16 cellular contexts compared by ENCODE assay signal in the genomic region with DNA sequence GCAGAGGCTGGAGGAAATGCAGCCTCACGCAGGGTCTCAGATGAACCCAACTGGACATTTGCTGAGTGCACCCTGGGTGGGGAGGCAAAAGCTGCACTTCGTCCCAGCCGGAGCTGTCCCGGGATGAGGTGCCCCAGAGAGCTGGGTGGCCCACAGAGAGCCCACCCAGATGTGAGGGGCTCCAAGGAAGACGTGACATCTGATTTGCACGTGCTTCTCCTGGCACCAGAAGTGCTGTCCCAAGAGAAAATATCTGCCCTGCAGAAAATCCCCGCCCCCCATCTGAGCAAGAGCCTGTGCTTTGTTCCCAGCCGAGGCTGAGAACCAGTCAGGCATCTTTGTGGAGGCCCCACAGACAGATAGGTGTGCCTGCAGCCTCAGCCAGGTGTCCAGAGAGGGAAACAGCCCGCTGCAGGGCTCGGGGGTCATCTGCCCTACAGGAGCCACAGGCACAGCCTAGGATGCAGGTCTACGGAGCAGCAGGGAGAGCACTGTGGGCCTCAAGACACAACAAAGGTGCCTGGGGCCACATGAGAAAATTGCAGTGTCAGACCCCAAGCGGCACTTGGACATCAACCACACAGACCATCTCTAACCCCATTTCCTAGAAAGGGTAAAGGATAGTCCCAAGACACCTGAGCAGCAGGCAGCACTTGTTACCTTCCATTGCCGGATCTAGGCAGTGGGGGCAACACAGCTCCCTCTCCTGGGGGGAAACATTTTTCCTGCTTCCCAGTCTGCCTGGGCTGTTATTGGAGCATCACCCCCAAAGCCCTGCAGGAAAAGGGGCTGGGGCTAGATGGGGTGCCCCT. TPM values are rescaled to one million over a fixed set of nuclear protein-coding genes. Genes with fewer than 3 reads are reported as not detected.
A peak's percentile ranks its signal among the peaks of the same experiment; 100 is the strongest.
DNase-seq lines count a peak whose midpoint lies in the region; ATAC-seq and TF ChIP-seq lines count a peak whose summit lies in the region.
"Had no signal": no experiment of that assay in that cellular context is flagged by ENCODE, and none has a peak within 500 bp of the region (broad histone marks: within the 10 kb centered on the region; RNA-seq: fewer than 3 reads in every experiment).

No MANE protein-coding gene starts in this region.

- 82 to 90% methylated on average over 13 of the region's 13 CpGs for WGBS in mesodermal cell (ENCODE audit: insufficient coverage in 2 of 2), 2 experiments

- CTCF ChIA-PET in activated B cell treated with CpG ODN at 0.5 μM for 24 hours (lab: Charles Lee), result interaction anchor here (1.1 to 2.3 kb wide), 4 partner anchors 188 to 205 kb away, joined by 3 to 15 read pairs (median 6); no protein-coding TSS in a partner anchor

- H3K27me3 Mint-ChIP-seq in activated B cell treated with CpG ODN at 0.5 μM for 24 hours, result peaks cover 6% of the 10 kb centered on the region

- no peaks in the 10 kb centered on the region for H3K4me1 Mint-ChIP-seq in activated B cell treated with CpG ODN at 0.5 μM for 24 hours

- no peaks in the 10 kb centered on the region for H3K9me3 Mint-ChIP-seq in activated B cell treated with CpG ODN at 0.5 μM for 24 hours
- H3K9me3 Mint-ChIP-seq: activated CD4-positive, alpha-beta T cell treated with anti-CD3 and anti-CD28 coated beads, Interleukin-2, amount 10 ng/mL, durations not matched to agents 7 days and 5 days had no signal

- intact Hi-C loops in activated B cell treated with CpG ODN at 0.5 μM for 24 hours (cut with micrococcal nuclease), result no loop called here
- intact Hi-C loops in mucosa of descending colon (cut with DNase I, micrococcal nuclease), result loop anchor here (5.0 to 10.0 kb wide), 4 partner anchors 138 to 288 kb away; no protein-coding TSS in a partner anchor

- ATAC-seq in activated B cell treated with CpG ODN at 0.5 μM for 24 hours (ENCODE audit: low read depth) (no peak), mucosa of descending colon (no peak)

- H3K4me3 ChIP-seq in BE2C (ENCODE audit: low read depth, low read length) (no peak overlapping the region), mesodermal cell (ENCODE audit: extremely low read depth, insufficient read depth, low read length, poor library complexity, severe bottlenecking) (no peak overlapping the region), mucosa of descending colon (no peak overlapping the region)

- H3K27ac ChIP-seq in mesodermal cell (ENCODE audit: low read depth, low read length, severe bottlenecking), result peak overlapping the region; percentile 71

- peak; percentile 41 for DNase-seq in 8988T
- peak; percentile 1 for DNase-seq in BE2C
- DNase-seq in activated B cell treated with CpG ODN at 0.5 μM for 24 hours, result peak; percentile 12
- DNase-seq in hypothalamus (lab: John Stamatoyannopoulos, UW), result no peak
- DNase-seq in mucosa of descending colon, result no peak
- no peak for DNase-seq in UCSD-AML1 (lab: John Stamatoyannopoulos, UW; ENCODE audit: unreplicated experiment)
- DNase-seq: activated CD4-positive, alpha-beta T cell treated with anti-CD3 and anti-CD28 coated beads, Interleukin-2, amount 10 ng/mL, durations not matched to agents 7 days and 5 days; cerebellar nuclear complex; DMS 273 treated with DMSO at 0.1 percent for 48 hours; KBM-7; NCI-H1048; NCI-H526 treated with DMSO at 0.1 percent for 48 hours had no signal

- H3K9me3 ChIP-seq in BE2C (no peaks in the 10 kb centered on the region), mesodermal cell (ENCODE audit: control insufficient read depth, low read length) (no peaks in the 10 kb centered on the region), mucosa of descending colon (no peaks in the 10 kb centered on the region)

- no peaks in the 10 kb centered on the region for H3K27me3 ChIP-seq in BE2C

- POLR2A ChIA-PET in activated B cell treated with CpG ODN at 0.5 μM for 24 hours (lab: Charles Lee), result no interaction called here

- H3K36me3 ChIP-seq in BE2C (no peaks in the 10 kb centered on the region), mesodermal cell (ENCODE audit: control insufficient read depth, insufficient read depth, low read length) (no peaks in the 10 kb centered on the region), mucosa of descending colon (ENCODE audit: low read depth) (no peaks in the 10 kb centered on the region)

- H3K27ac Mint-ChIP-seq in activated B cell treated with CpG ODN at 0.5 μM for 24 hours, result no peak overlapping the region
- H3K27ac Mint-ChIP-seq: activated CD4-positive, alpha-beta T cell treated with anti-CD3 and anti-CD28 coated beads, Interleukin-2, amount 10 ng/mL, durations not matched to agents 7 days and 5 days had no signal

- TF ChIP-seq CTCF in BE2C (IDR thresholded peaks at IDR 0.05; ENCODE audit: low read depth, low read length), result no peak
- no peak for TF ChIP-seq CTCF in activated B cell treated with CpG ODN at 0.5 μM for 24 hours (IDR thresholded peaks at IDR 0.05)
- TF ChIP-seq CTCF in mucosa of descending colon (IDR thresholded peaks at IDR 0.05), result no peak

- H3K36me3 Mint-ChIP-seq in activated B cell treated with CpG ODN at 0.5 μM for 24 hours (ENCODE audit: low read depth), result no peaks in the 10 kb centered on the region

- no peak overlapping the region for H3K4me3 Mint-ChIP-seq in activated B cell treated with CpG ODN at 0.5 μM for 24 hours
- H3K4me3 Mint-ChIP-seq: activated CD4-positive, alpha-beta T cell treated with anti-CD3 and anti-CD28 coated beads, Interleukin-2, amount 10 ng/mL, durations not matched to agents 7 days and 5 days had no signal

- no peaks in the 10 kb centered on the region; the same call in 1 of the 2 replicates for H3K4me1 ChIP-seq in BE2C
- H3K4me1 ChIP-seq in mesodermal cell (ENCODE audit: control insufficient read depth, insufficient read depth, low read length, poor library complexity, severe bottlenecking), result peaks cover 20% of the 10 kb centered on the region
- H3K4me1 ChIP-seq in mucosa of descending colon (ENCODE audit: low read depth), result no peaks in the 10 kb centered on the region

RNA-seq across cellular contexts. Expression of a gene that starts 5.8 kb away (rescaled TPM):
- 0.62 TPM for polyA plus RNA-seq in BE2C (2012; ENCODE audit: insufficient read depth, insufficient read length, low read depth)
- total RNA-seq in activated B cell treated with CpG ODN at 0.5 μM for 24 hours, result 0.39 and 0.44 TPM in 2 replicates
- polyA plus RNA-seq in mesodermal cell (2013, experiment 1 of 2), result 0.59 TPM
- polyA plus RNA-seq in mesodermal cell (2013, experiment 2 of 2), result 0.25 TPM
- 1 to 10 TPM in 1 of 3 donors, under 1 TPM in 1, not detected in 1; 0.23 to 1.1 TPM for total RNA-seq in mucosa of descending colon

RNA-seq across cellular contexts. Expression of a gene that starts 10.7 kb away (rescaled TPM):
- polyA plus RNA-seq in BE2C (2012; ENCODE audit: insufficient read depth, insufficient read length, low read depth), result not detected
- not detected in 2 replicates for total RNA-seq in activated B cell treated with CpG ODN at 0.5 μM for 24 hours
- 0.18 TPM for polyA plus RNA-seq in mesodermal cell (2013, experiment 1 of 2)
- polyA plus RNA-seq in mesodermal cell (2013, experiment 2 of 2), result not detected
- under 1 TPM in 1 of 3 donors, not detected in 2; 0.16 TPM for total RNA-seq in mucosa of descending colon
- total RNA-seq: activated CD4-positive, alpha-beta T cell treated with anti-CD3 and anti-CD28 coated beads, Interleukin-2, amount 10 ng/mL, durations not matched to agents 7 days and 5 days; SK-MEL-5; skeletal muscle tissue had no signal
- polyA plus RNA-seq: BJ had no signal

RNA-seq across cellular contexts. Expression of a gene that starts 13.5 kb away (rescaled TPM):
- 0.34 TPM for polyA plus RNA-seq in BE2C (2012; ENCODE audit: insufficient read depth, insufficient read length, low read depth)
- 1.6 and 1.8 TPM in 2 replicates for total RNA-seq in activated B cell treated with CpG ODN at 0.5 μM for 24 hours
- 7.3 TPM for polyA plus RNA-seq in mesodermal cell (2013, experiment 1 of 2)
- polyA plus RNA-seq in mesodermal cell (2013, experiment 2 of 2), result 5.0 TPM
- total RNA-seq in mucosa of descending colon, result 10 to 100 TPM; 28.5 to 68.1 (median 43.7) TPM

Comparison
In these comparisons a context has a peak if more than half of its experiments do, and no peak if none do; other contexts are left out.
1. DNase-seq: peak in 8988T (single experiment), BE2C (single experiment) and activated B cell treated with CpG ODN at 0.5 μM for 24 hours (single experiment); none in hypothalamus (0 of 51), mucosa of descending colon (0 of 3) and UCSD-AML1 (single experiment).
2. RNA of a gene that starts 13.5 kb away (total RNA-seq): 28.5 to 68.1 TPM in mucosa of descending colon; 1.6 to 1.8 TPM in activated B cell treated with CpG ODN at 0.5 μM for 24 hours; every median in the first group is over 10 times any median in the second.